1 cellular context compared by ENCODE assay signal in the genomic region with DNA sequence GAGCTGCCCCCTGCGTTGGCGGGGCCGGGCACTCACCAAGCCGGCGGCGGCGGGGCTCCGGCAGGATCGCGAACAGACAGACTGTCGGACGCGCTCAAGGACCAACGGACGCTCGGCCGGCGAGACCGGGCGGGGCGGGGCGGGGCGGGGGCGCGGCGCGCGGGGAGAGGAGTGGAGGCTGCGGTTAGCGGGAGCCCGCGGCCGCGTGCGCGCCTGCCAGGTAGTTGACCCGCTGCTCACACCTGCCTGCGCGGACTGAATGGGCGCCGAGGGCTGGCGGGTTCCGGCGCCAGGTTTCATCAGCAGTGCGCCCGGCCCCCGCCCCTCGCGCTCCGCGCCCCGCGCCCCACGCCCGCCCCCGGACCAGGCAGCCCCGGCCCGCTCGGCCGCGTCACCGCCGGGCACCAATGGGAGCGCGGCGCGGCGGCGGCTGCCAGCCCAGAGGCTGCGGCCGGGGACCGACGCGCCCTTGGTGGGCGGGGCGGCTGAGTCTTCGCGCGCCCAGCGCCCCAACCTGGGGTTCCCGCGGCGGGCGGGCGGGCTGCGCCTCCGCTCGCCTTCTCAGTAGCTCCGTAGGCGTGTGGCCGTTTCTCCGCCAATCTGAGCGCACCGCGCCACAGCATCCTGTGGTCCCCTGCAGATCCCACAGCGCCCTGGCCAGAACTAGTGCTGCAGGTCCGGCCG.
TF ChIP-seq lines count a peak whose summit lies in the region.

A gene (minus strand): TSS at position 309 of the 684 bp plus-strand sequence. CDS start 59,500 bp downstream, outside the sequence.

TF ChIP-seq in endothelial cell of umbilical vein, 7 proteins besides CTCF, POLR2A, EP300 and RAD21 (continued from another document):
- TF ChIP-seq GATA2 (IDR thresholded peaks at IDR 0.05; ENCODE audit: insufficient read depth, insufficient read length, low read depth, low read length) = no peak
